29 cellular contexts compared by ENCODE assay signal in the genomic region with DNA sequence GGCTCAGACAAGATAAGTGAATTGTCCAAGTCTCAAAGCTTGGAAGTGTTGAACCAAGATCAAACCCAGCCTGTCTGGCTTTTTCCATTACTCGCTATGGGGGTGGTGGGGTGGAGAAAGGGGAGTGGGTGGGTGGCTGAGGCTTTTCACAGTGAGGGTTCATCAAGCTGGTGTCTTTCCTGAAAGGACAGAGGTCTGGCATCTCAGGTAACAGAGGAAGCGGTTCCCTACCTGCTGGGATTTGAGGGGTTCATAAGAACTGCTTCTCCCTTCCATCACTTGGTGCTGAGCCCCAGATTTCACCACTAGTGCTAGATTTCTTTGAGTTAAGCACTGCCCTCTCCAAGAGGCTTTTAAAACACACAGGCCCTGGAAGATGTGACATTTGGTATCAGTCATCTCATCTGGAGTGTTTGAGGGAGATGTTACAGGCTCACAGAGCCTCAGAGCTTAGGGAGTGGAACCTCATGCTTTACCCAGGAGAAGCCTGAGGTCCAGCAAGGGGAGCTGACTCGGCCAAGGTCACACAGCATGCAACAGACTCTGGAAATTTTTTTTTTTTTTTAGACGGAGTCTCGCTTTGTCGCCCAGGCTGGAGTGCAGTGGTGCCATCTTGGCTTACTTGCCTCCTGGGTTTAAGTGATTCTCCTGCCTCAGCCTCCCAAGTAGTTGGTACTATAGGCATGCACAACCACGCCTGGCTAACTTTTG.
"Had no signal": no experiment of that assay in that cellular context is flagged by ENCODE, and none has a peak within 500 bp of the region (broad histone marks: within the 10 kb centered on the region; RNA-seq: fewer than 3 reads in every experiment).

No MANE protein-coding gene starts in this region.

- H3K36me3 Mint-ChIP-seq: activated CD4-positive, alpha-beta memory T cell treated with anti-CD3 and anti-CD28 coated beads for 36 hours; activated naive CD8-positive, alpha-beta T cell treated with anti-CD3 and anti-CD28 coated beads for 36 hours; immature natural killer cell; memory B cell; natural killer cell treated with Interleukin-12 subunit alpha and Interleukin-12 subunit beta and Interleukin-15 and Interleukin-18, amount 100 ng/mL, for 72 hours had no signal

- FAIRE-seq: TTC549 had no signal

- ATAC-seq: effector memory CD8-positive, alpha-beta T cell; gastroesophageal sphincter; mucosa of descending colon; natural killer cell treated with Interleukin-12 subunit alpha and Interleukin-12 subunit beta and Interleukin-15 and Interleukin-18, amount 100 ng/mL, for 72 hours had no signal

- H3K9me3 Mint-ChIP-seq: activated CD4-positive, alpha-beta memory T cell treated with anti-CD3 and anti-CD28 coated beads for 36 hours; activated CD4-positive, alpha-beta T cell treated with anti-CD3 and anti-CD28 coated beads, Interleukin-2, amount 10 ng/mL, durations not matched to agents 24 days and 14 days; activated naive CD4-positive, alpha-beta T cell treated with anti-CD3 and anti-CD28 coated beads for 36 hours; activated naive CD8-positive, alpha-beta T cell treated with anti-CD3 and anti-CD28 coated beads for 36 hours; activated T-helper 1 cell treated with anti-CD3 and anti-CD28 coated beads, Interleukin-12 subunit alpha, Interleukin-12 subunit beta, Interleukin-2, Interleukin-4 antibody, amounts not matched to agents 30 ng/mL and 10 ng/mL and 1 ng/mL, durations not matched to agents 14 hours and 24 hours and 36 hours; effector memory CD8-positive, alpha-beta T cell; immature natural killer cell; memory B cell; natural killer cell treated with Interleukin-12 subunit alpha and Interleukin-12 subunit beta and Interleukin-15 and Interleukin-18, amount 100 ng/mL, for 72 hours; T-helper 1 cell treated with Interleukin-12 subunit alpha and Interleukin-12 subunit beta and Interleukin-4 antibody, amounts not matched to agents 30 μg/mL and 1 μg/mL, for 36 hours had no signal

- H3K9me3 ChIP-seq: adrenal gland, gastroesophageal sphincter, mucosa of descending colon, neutrophil, ovary, prostate gland, spleen, transverse colon had no signal

- H3K27me3 ChIP-seq: adrenal gland, ovary, transverse colon had no signal

- H3K4me1 Mint-ChIP-seq: immature natural killer cell had no signal

- H3K27ac Mint-ChIP-seq: activated CD4-positive, alpha-beta memory T cell treated with anti-CD3 and anti-CD28 coated beads for 36 hours; activated CD4-positive, alpha-beta T cell treated with anti-CD3 and anti-CD28 coated beads, Interleukin-2, amount 10 ng/mL, durations not matched to agents 24 days and 14 days; activated naive CD4-positive, alpha-beta T cell treated with anti-CD3 and anti-CD28 coated beads for 36 hours; activated naive CD8-positive, alpha-beta T cell treated with anti-CD3 and anti-CD28 coated beads for 36 hours; activated T-helper 1 cell treated with anti-CD3 and anti-CD28 coated beads, Interleukin-12 subunit alpha, Interleukin-12 subunit beta, Interleukin-2, Interleukin-4 antibody, amounts not matched to agents 30 ng/mL and 10 ng/mL and 1 ng/mL, durations not matched to agents 14 hours and 24 hours and 36 hours; effector memory CD8-positive, alpha-beta T cell; immature natural killer cell; memory B cell; natural killer cell treated with Interleukin-12 subunit alpha and Interleukin-12 subunit beta and Interleukin-15 and Interleukin-18, amount 100 ng/mL, for 72 hours; T-helper 1 cell treated with Interleukin-12 subunit alpha and Interleukin-12 subunit beta and Interleukin-4 antibody, amounts not matched to agents 30 μg/mL and 1 μg/mL, for 36 hours had no signal

- DNase-seq: activated CD4-positive, alpha-beta memory T cell treated with anti-CD3 and anti-CD28 coated beads for 36 hours; activated CD4-positive, alpha-beta T cell treated with anti-CD3 and anti-CD28 coated beads, Interleukin-2, amount 10 ng/mL, durations not matched to agents 24 days and 14 days; activated CD8-positive, alpha-beta memory T cell treated with anti-CD3 and anti-CD28 coated beads, Interleukin-2, amount 50 U/mL, for 4 hours; activated effector memory CD4-positive, alpha-beta T cell treated with anti-CD3 and anti-CD28 coated beads, Interleukin-2, amount 50 U/mL, for 16 hours; activated naive CD4-positive, alpha-beta T cell treated with anti-CD3 and anti-CD28 coated beads for 36 hours; activated naive CD8-positive, alpha-beta T cell treated with anti-CD3 and anti-CD28 coated beads for 36 hours; activated T-cell treated with anti-CD3 and anti-CD28 coated beads, Interleukin-2, amount 50 U/mL, for 1 hour; brain microvascular endothelial cell; cortex of kidney; effector memory CD8-positive, alpha-beta T cell; hypothalamus; immature natural killer cell; retina; stimulated activated naive CD4-positive, alpha-beta T cell treated with Interleukin-2 at 50 U/mL for 16 hours; T-helper 9 cell; transverse colon had no signal

- H3K4me3 Mint-ChIP-seq: activated CD4-positive, alpha-beta memory T cell treated with anti-CD3 and anti-CD28 coated beads for 36 hours; activated CD4-positive, alpha-beta T cell treated with anti-CD3 and anti-CD28 coated beads, Interleukin-2, amount 10 ng/mL, durations not matched to agents 24 days and 14 days; activated naive CD4-positive, alpha-beta T cell treated with anti-CD3 and anti-CD28 coated beads for 36 hours; activated naive CD8-positive, alpha-beta T cell treated with anti-CD3 and anti-CD28 coated beads for 36 hours; activated T-helper 1 cell treated with anti-CD3 and anti-CD28 coated beads, Interleukin-12 subunit alpha, Interleukin-12 subunit beta, Interleukin-2, Interleukin-4 antibody, amounts not matched to agents 30 ng/mL and 10 ng/mL and 1 ng/mL, durations not matched to agents 14 hours and 24 hours and 36 hours; effector memory CD8-positive, alpha-beta T cell; immature natural killer cell; memory B cell; natural killer cell treated with Interleukin-12 subunit alpha and Interleukin-12 subunit beta and Interleukin-15 and Interleukin-18, amount 100 ng/mL, for 72 hours; T-helper 1 cell treated with Interleukin-12 subunit alpha and Interleukin-12 subunit beta and Interleukin-4 antibody, amounts not matched to agents 30 μg/mL and 1 μg/mL, for 36 hours had no signal

- H3K27me3 Mint-ChIP-seq: activated CD4-positive, alpha-beta memory T cell treated with anti-CD3 and anti-CD28 coated beads for 36 hours; activated naive CD8-positive, alpha-beta T cell treated with anti-CD3 and anti-CD28 coated beads for 36 hours had no signal

- H3K27ac ChIP-seq: adrenal gland, brain microvascular endothelial cell, gastroesophageal sphincter, neutrophil, ovary, prostate gland, spleen, transverse colon, VCaP had no signal

- H3K36me3 ChIP-seq: adrenal gland, brain microvascular endothelial cell, gastroesophageal sphincter, neutrophil, ovary, prostate gland, spleen, transverse colon had no signal

- H3K4me3 ChIP-seq: adrenal gland, gastroesophageal sphincter, mucosa of descending colon, ovary, prostate gland, spleen, transverse colon had no signal

- H3K4me1 ChIP-seq: prostate gland had no signal
